In the genomic region with DNA sequence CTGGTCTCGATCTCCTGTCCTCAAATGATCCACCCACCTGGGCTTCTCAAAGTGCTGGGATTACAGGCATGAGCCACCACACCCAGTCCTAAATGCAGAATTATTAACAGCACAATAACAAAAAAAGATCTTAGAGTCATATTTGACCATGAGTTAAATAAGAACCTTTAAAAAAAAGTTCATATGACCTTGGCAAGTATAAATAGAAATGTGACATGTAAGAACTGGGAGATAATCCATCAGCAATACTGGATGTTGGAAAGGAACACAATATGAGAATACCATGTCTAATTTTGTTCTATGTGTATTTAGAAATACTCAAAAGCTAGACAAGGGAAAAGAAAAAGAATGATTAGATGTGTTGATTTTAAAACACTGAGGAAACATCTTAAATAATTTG, we compare ENCODE assay signal across 17 cellular contexts.
"Had no signal": no experiment of that assay in that cellular context is flagged by ENCODE, and none has a peak within 500 bp of the region (broad histone marks: within the 10 kb centered on the region; RNA-seq: fewer than 3 reads in every experiment).

No MANE protein-coding gene starts in this region.

- H3K4me3 ChIP-seq: coronary artery, transverse colon had no signal

- DNase-seq: caudate nucleus; effector CD4-positive, alpha-beta T cell; endodermal cell; erythroblast; foreskin keratinocyte; immature natural killer cell; left cardiac atrium; mammary epithelial cell; naive thymus-derived CD8-positive, alpha-beta T cell; stimulated activated CD4-positive, alpha-beta T cell treated with anti-CD3 and anti-CD28 coated beads, Interleukin-4, amount 100 ng/mL, for 1 hour; transverse colon had no signal

- H3K9me3 ChIP-seq: neutrophil, transverse colon had no signal

- H3K9me3 Mint-ChIP-seq: endodermal cell; immature natural killer cell; naive thymus-derived CD8-positive, alpha-beta T cell; stimulated activated memory B cell treated with anti-CD40 and anti-IgM and Interleukin-4, amounts not matched to agents 10 μg/mL and 1 μg/mL and 100 μg/mL, for 72 hours; stimulated activated naive CD8-positive, alpha-beta T cell treated with anti-CD3 and anti-CD28 coated beads, Interleukin-15, Interleukin-2, amounts not matched to agents 100 ng/mL and 50 ng/mL, for 24 hours had no signal

- ATAC-seq: foreskin keratinocyte; naive thymus-derived CD8-positive, alpha-beta T cell; stimulated activated memory B cell treated with anti-CD40 and anti-IgM and Interleukin-4, amounts not matched to agents 10 μg/mL and 1 μg/mL and 100 μg/mL, for 72 hours had no signal

- FAIRE-seq: endothelial cell of umbilical vein, keratinocyte had no signal

- H3K4me3 Mint-ChIP-seq: endodermal cell; immature natural killer cell; naive thymus-derived CD8-positive, alpha-beta T cell; stimulated activated memory B cell treated with anti-CD40 and anti-IgM and Interleukin-4, amounts not matched to agents 10 μg/mL and 1 μg/mL and 100 μg/mL, for 72 hours; stimulated activated naive CD8-positive, alpha-beta T cell treated with anti-CD3 and anti-CD28 coated beads, Interleukin-15, Interleukin-2, amounts not matched to agents 100 ng/mL and 50 ng/mL, for 24 hours had no signal

- H3K4me1 Mint-ChIP-seq: immature natural killer cell; naive thymus-derived CD8-positive, alpha-beta T cell; stimulated activated memory B cell treated with anti-CD40 and anti-IgM and Interleukin-4, amounts not matched to agents 10 μg/mL and 1 μg/mL and 100 μg/mL, for 72 hours had no signal

- H3K27ac Mint-ChIP-seq: endodermal cell; immature natural killer cell; naive thymus-derived CD8-positive, alpha-beta T cell; stimulated activated memory B cell treated with anti-CD40 and anti-IgM and Interleukin-4, amounts not matched to agents 10 μg/mL and 1 μg/mL and 100 μg/mL, for 72 hours; stimulated activated naive CD8-positive, alpha-beta T cell treated with anti-CD3 and anti-CD28 coated beads, Interleukin-15, Interleukin-2, amounts not matched to agents 100 ng/mL and 50 ng/mL, for 24 hours had no signal

- H3K27me3 ChIP-seq: foreskin keratinocyte, neutrophil, transverse colon had no signal

- H3K27ac ChIP-seq: foreskin keratinocyte, neutrophil, transverse colon had no signal

- H3K4me1 ChIP-seq: foreskin keratinocyte, transverse colon had no signal

- H3K27me3 Mint-ChIP-seq: naive thymus-derived CD8-positive, alpha-beta T cell; stimulated activated memory B cell treated with anti-CD40 and anti-IgM and Interleukin-4, amounts not matched to agents 10 μg/mL and 1 μg/mL and 100 μg/mL, for 72 hours; stimulated activated naive CD8-positive, alpha-beta T cell treated with anti-CD3 and anti-CD28 coated beads, Interleukin-15, Interleukin-2, amounts not matched to agents 100 ng/mL and 50 ng/mL, for 24 hours had no signal
